ENCODE assay signal across 1 cellular context in the genomic region with DNA sequence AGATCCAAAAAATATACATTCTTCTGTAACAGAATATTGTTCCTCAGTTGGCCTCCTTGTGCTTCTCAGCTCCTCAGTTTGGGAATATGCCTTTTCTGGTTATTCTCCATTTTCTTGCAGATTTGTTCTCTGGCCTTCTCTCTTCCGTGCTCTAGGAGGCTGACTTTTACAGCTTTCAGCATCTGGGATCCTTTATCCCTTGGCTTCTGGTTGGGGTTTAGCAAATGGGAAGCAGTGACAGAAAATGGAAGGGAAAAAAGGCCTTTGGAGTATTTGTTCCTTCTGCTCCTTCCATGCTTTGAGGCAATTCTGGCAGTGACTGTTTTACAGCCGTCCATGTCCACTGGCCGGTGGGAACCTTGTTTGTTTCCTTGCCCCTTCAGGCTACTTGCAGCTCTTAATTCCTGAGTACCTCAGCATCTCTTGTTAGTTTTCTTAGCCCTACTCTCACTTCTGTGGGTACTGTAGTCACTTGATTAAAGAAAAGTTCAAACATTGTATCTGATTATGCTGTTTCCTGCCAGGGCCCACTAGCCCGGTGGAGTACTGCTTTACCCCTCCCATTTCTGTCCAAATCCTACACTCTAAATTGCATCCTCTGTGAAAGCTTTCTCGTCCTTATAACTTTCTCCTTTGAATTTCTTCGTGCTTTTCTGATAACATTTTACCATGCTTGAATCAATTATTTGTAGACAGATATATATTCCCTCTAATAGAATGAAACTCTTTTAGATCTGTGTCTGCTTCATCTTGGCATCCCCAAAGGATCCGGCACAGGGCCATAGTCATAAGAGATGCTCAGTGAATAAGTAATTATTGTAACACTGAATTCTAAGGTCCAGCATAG.
TF ChIP-seq lines count a peak whose summit lies in the region.

No MANE protein-coding gene starts in this region.

TF ChIP-seq in GM12878, 131 proteins besides CTCF, POLR2A, EP300 and RAD21 (continued from another document):
- TF ChIP-seq MYB (IDR thresholded peaks at IDR 0.05; ENCODE audit: borderline replicate concordance, low read depth, low read length) (no peak), RCOR1 (conservative IDR thresholded peaks at IDR 0.05; ENCODE audit: low read depth, low read length) (no peak), CBX3 (IDR thresholded peaks at IDR 0.05; ENCODE audit: borderline replicate concordance, low read depth) (no peak), SREBF1 (IDR thresholded peaks at IDR 0.05; ENCODE audit: low read length) (no peak), TCF7 (IDR thresholded peaks at IDR 0.05; ENCODE audit: borderline replicate concordance) (no peak), NFIC (IDR thresholded peaks at IDR 0.05; ENCODE audit: low read depth, low read length) (no peak), HDAC6 (IDR thresholded peaks at IDR 0.05; ENCODE audit: unreplicated experiment) (no peak)
- TF ChIP-seq, protein P1, sequence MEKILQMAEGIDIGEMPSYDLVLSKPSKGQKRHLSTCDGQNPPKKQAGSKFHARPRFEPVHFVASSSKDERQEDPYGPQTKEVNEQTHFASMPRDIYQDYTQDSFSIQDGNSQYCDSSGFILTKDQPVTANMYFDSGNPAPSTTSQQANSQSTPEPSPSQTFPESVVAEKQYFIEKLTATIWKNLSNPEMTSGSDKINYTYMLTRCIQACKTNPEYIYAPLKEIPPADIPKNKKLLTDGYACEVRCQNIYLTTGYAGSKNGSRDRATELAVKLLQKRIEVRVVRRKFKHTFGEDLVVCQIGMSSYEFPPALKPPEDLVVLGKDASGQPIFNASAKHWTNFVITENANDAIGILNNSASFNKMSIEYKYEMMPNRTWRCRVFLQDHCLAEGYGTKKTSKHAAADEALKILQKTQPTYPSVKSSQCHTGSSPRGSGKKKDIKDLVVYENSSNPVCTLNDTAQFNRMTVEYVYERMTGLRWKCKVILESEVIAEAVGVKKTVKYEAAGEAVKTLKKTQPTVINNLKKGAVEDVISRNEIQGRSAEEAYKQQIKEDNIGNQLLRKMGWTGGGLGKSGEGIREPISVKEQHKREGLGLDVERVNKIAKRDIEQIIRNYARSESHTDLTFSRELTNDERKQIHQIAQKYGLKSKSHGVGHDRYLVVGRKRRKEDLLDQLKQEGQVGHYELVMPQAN (conservative IDR thresholded peaks at IDR 0.05): no peak
TF ChIP-seq in GM12878: peak in this region for 0.
